Comparison of ENCODE assay signal across 24 cellular contexts in genomic region chr12:67671419-67671818, GRCh38. TPM values are rescaled to one million over a fixed set of nuclear protein-coding genes. Genes with fewer than 3 reads are reported as not detected.
A peak's percentile ranks its signal among the peaks of the same experiment; 100 is the strongest.
DNase-seq lines count a peak whose midpoint lies in the region; ATAC-seq and TF ChIP-seq lines count a peak whose summit lies in the region.
"Had no signal": no experiment of that assay in that cellular context is flagged by ENCODE, and none has a peak within 500 bp of the region (broad histone marks: within the 10 kb centered on the region; RNA-seq: fewer than 3 reads in every experiment).

No MANE protein-coding gene starts in this region.

- H3K36me3 ChIP-seq in gastrocnemius medialis: no peaks in the 10 kb centered on the region
- H3K36me3 ChIP-seq: sigmoid colon had no signal

- ATAC-seq in omental fat pad (ENCODE audit: low FRiP score) (peak; percentile 32), GM19328 (IDR thresholded peaks at IDR 0.05; ENCODE audit: unreplicated experiment) (no peak), gastrocnemius medialis (no peak)
- ATAC-seq: HCT116, natural killer cell had no signal

- in situ Hi-C loops in gastrocnemius medialis (cut with MboI; ENCODE audit: low sequenced_read_pairs in 4 of 4): loop anchor here in 1 of 4 donors (25.0 kb wide), 1 partner anchor 266 kb away; no protein-coding TSS in a partner anchor

- DNase-seq in Daoy (ENCODE audit: low read depth) (peak; percentile 58), NCI-H226 (peak; percentile 94), fibroblast of mammary gland (ENCODE audit: low read depth) (peak; percentile 69), omental fat pad (ENCODE audit: low spot score) (no peak), COLO668 (lab: John Stamatoyannopoulos, UW; ENCODE audit: unreplicated experiment) (no peak), gastrocnemius medialis (no peak)
- DNase-seq: activated CD4-positive, alpha-beta T cell treated with anti-CD3 and anti-CD28 coated beads for 1 hour; activated CD8-positive, alpha-beta memory T cell treated with anti-CD3 and anti-CD28 coated beads for 24 hours; activated naive CD4-positive, alpha-beta T cell treated with Interleukin-2 at 50 U/mL for 16 hours; activated T-cell treated with anti-CD3 and anti-CD28 coated beads, Interleukin-2, amount 50 U/mL, for 24 hours; aorta; effector CD8-positive, alpha-beta T cell; erythroblast; GF-D8; KBM-7; left cardiac atrium; natural killer cell; NCI-H1694; NCI-H2171 treated with DMSO at 0.1 percent for 48 hours; NCI-H69; SHP77; sigmoid colon had no signal

- intact Hi-C loops in gastrocnemius medialis (cut with DNase I; ENCODE audit: low total_unique reads): no loop called here

- H3K4me3 ChIP-seq in fibroblast of mammary gland (ENCODE audit: control insufficient read depth, low read depth, low read length) (no peak overlapping the region), gastrocnemius medialis (no peak overlapping the region)
- H3K4me3 ChIP-seq: sigmoid colon had no signal

- TF ChIP-seq POLR2A in gastrocnemius medialis (IDR thresholded peaks at IDR 0.05): no peak

- no peaks in the 10 kb centered on the region for H3K9me3 ChIP-seq in gastrocnemius medialis
- H3K9me3 ChIP-seq: sigmoid colon had no signal

- H3K27ac ChIP-seq in gastrocnemius medialis: peak overlapping the region in 2 of 4 donors; percentile 26 to 47
- H3K27ac ChIP-seq: sigmoid colon had no signal

- H3K27me3 ChIP-seq in gastrocnemius medialis: no peaks in the 10 kb centered on the region
- H3K27me3 ChIP-seq: sigmoid colon had no signal

- TF ChIP-seq CTCF in fibroblast of mammary gland (conservative IDR thresholded peaks at IDR 0.05; ENCODE audit: control insufficient read depth, insufficient read depth, low read depth, low read length) (no peak), omental fat pad (IDR thresholded peaks at IDR 0.05) (no peak), gastrocnemius medialis (IDR thresholded peaks at IDR 0.05 in 4 of 5, conservative IDR thresholded peaks at IDR 0.05 in 1 of 5) (no peak)

- peaks cover 23 to 44% of the 10 kb centered on the region in 2 donors for H3K4me1 ChIP-seq in gastrocnemius medialis

RNA-seq across cellular contexts. Expression of gene DYRK2, which starts 22.9 kb away (rescaled TPM):
- total RNA-seq in Daoy (2014; rRNA removed; shearing (Covaris generic)): 15.6 and 31.3 TPM in 2 replicates
- total RNA-seq in omental fat pad: 10 to 100 TPM in 3 of 4 donors, 1 to 10 TPM in 1; 9.1 to 23.4 (median 18.4) TPM
- total RNA-seq in gastrocnemius medialis: 10 to 100 TPM; 14.1 to 25.7 (median 15.9) TPM

Comparison
In these comparisons a context has a peak if more than half of its experiments do, and no peak if none do; other contexts are left out.
1. DNase-seq: peak in Daoy (single experiment), NCI-H226 (single experiment) and fibroblast of mammary gland (single experiment); none in omental fat pad (single experiment), COLO668 (single experiment) and gastrocnemius medialis (0 of 2).